In the genomic region with DNA sequence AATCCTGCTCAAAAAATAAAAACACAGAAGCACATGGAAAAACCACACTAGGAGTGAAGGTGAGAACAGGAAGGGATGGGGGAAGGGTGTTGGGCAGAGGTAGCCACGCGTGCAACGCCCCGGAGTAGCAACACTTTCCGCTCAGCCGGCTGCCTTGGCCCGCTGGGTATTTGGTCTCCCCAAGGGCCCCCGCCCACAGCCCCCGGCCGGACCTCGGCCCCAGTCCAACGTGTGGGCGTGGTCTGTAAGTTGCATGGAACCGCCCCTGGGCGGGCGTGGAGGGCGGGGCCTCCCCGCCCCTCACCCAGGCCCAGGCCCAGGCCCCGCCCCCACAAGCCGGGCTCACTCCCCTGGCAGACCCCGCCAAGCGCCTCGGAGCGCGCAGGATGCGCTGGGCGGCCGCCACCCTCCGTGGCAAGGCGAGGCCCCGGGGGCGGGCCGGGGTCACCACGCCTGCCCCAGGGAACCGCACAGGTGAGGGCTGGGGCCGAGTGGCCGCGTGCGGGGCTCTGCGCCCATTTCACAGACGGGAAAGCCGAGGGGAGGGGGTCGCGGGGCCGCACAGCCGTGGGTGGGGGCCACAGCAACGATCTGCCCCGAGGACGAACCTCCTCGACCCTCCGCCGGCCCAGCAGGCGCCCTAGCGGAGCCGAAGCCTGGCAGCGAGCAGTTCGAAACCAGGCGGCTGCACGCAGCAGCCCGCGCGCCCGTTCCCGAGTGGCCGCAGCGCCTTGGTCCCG, we compare ENCODE assay signal across 9 cellular contexts. TPM values are rescaled to one million over a fixed set of nuclear protein-coding genes. Genes with fewer than 3 reads are reported as not detected.
DNase-seq lines count a peak whose midpoint lies in the region; ATAC-seq, FAIRE-seq and TF ChIP-seq lines count a peak whose summit lies in the region.
"Had no signal": no experiment of that assay in that cellular context is flagged by ENCODE, and none has a peak within 500 bp of the region (broad histone marks: within the 10 kb centered on the region; RNA-seq: fewer than 3 reads in every experiment).

Gene SUSD3 (plus strand): TSS at position 345 of the 740 bp plus-strand sequence. CDS start 42 bp downstream, at position 387.

- H3K36me3 Mint-ChIP-seq in activated naive CD8-positive, alpha-beta T cell treated with anti-CD3 and anti-CD28 coated beads, Interleukin-2, amount 10 ng/mL, durations not matched to agents 7 days and 5 days, result peaks cover 4% of the 10 kb centered on the region

- FAIRE-seq in urothelium cell line (lab: Jason Lieb, UNC), result no peak

- no peak within 1 kb of the TSS for H3K27ac ChIP-seq in SK-N-SH (ENCODE audit: low read depth in 2 of 2, low read length in 1 of 2)
- H3K27ac ChIP-seq: 22Rv1 had no signal

- H3K9me3 ChIP-seq in SK-N-SH, result no peaks in the 10 kb centered on the region
- H3K9me3 ChIP-seq in iPS-18c (ENCODE audit: control insufficient read depth, insufficient read depth, low read length), result no peaks in the 10 kb centered on the region

- H3K9me3 Mint-ChIP-seq in activated naive CD8-positive, alpha-beta T cell treated with anti-CD3 and anti-CD28 coated beads, Interleukin-2, amount 10 ng/mL, durations not matched to agents 7 days and 5 days, result no peaks in the 10 kb centered on the region

- no peak for TF ChIP-seq EP300 in SK-N-SH (IDR thresholded peaks at IDR 0.05; ENCODE audit: borderline replicate concordance in 1 of 2, low read depth in 1 of 2, low read length in 1 of 2)

- no peak within 1 kb of the TSS for H3K4me2 ChIP-seq in SK-N-SH

- H3K9me2 ChIP-seq in SK-N-SH, result no peaks in the 10 kb centered on the region

- peak within 1 kb of the TSS; percentile 95 for H3K4me3 Mint-ChIP-seq in activated naive CD8-positive, alpha-beta T cell treated with anti-CD3 and anti-CD28 coated beads, Interleukin-2, amount 10 ng/mL, durations not matched to agents 7 days and 5 days

- peak; percentile 85 for DNase-seq in DMS 273 (lab: John Stamatoyannopoulos, UW; ENCODE audit: unreplicated experiment)
- DNase-seq in DMS 273 treated with DMSO at 0.1 percent for 48 hours (lab: John Stamatoyannopoulos, UW), result no peak
- DNase-seq in SK-N-SH, result peak; percentile 97
- DNase-seq in activated naive CD8-positive, alpha-beta T cell treated with anti-CD3 and anti-CD28 coated beads, Interleukin-2, amount 10 ng/mL, durations not matched to agents 7 days and 5 days, result peak; percentile 79
- peak; percentile 52 to 60 for DNase-seq in stimulated activated CD4-positive, alpha-beta T cell treated with anti-CD3 and anti-CD28 coated beads, Interleukin-1b, Interleukin-23, amount 100 ng/mL, for 4 hours (ENCODE audit: low read depth in 2 of 2)
- DNase-seq in urothelium cell line (ENCODE audit: low spot score), result no peak

- no peak within 1 kb of the TSS for H3K9ac ChIP-seq in SK-N-SH

- no peak for TF ChIP-seq CTCF in SK-N-SH (IDR thresholded peaks at IDR 0.05)

- no peaks in the 10 kb centered on the region for H3K79me2 ChIP-seq in SK-N-SH (ENCODE audit: insufficient read depth)

- peaks cover 0 to 6% of the 10 kb centered on the region in 2 experiments; a peak in 1 of 4 replicates for H3K4me1 ChIP-seq in SK-N-SH (ENCODE audit: control insufficient read depth in 1 of 2, insufficient read depth in 2 of 2, low read depth in 1 of 2, low read length in 1 of 2)

- no peaks in the 10 kb centered on the region for H3F3A ChIP-seq in SK-N-SH (replicated peaks; ENCODE audit: insufficient read depth)

- no peaks in the 10 kb centered on the region for H3K36me3 ChIP-seq in SK-N-SH (replicated peaks in 1 of 2; ENCODE audit: control insufficient read depth in 1 of 2, insufficient read depth in 2 of 2, low read length in 1 of 2)

- H2AFZ ChIP-seq in SK-N-SH (ENCODE audit: low read depth), result no peak within 1 kb of the TSS

- no peaks in the 10 kb centered on the region for H4K20me1 ChIP-seq in SK-N-SH (ENCODE audit: insufficient read depth)

- peaks cover 42% of the 10 kb centered on the region for H3K4me1 Mint-ChIP-seq in activated naive CD8-positive, alpha-beta T cell treated with anti-CD3 and anti-CD28 coated beads, Interleukin-2, amount 10 ng/mL, durations not matched to agents 7 days and 5 days

- peak; percentile 30 for ATAC-seq in HG02973 (IDR thresholded peaks at IDR 0.05; ENCODE audit: unreplicated experiment)
- ATAC-seq in activated naive CD8-positive, alpha-beta T cell treated with anti-CD3 and anti-CD28 coated beads, Interleukin-2, amount 10 ng/mL, durations not matched to agents 7 days and 5 days (ENCODE audit: low read depth), result peak; percentile 56

- POLR2A ChIA-PET in SK-N-SH (lab: Yijun Ruan, JAX), result no interaction called here
- POLR2A ChIA-PET in activated naive CD8-positive, alpha-beta T cell treated with anti-CD3 and anti-CD28 coated beads, Interleukin-2, amount 10 ng/mL, durations not matched to agents 7 days and 5 days (lab: Charles Lee), result interaction anchor here (0.8 to 3.2 kb wide), 9 partner anchors 7 to 96 kb away, joined by 3 to 39 read pairs (median 7); partner anchors contain the start of genes CARD19 and NINJ1

- no peaks in the 10 kb centered on the region for H3K27me3 ChIP-seq in SK-N-SH (ENCODE audit: insufficient read depth)

- peak within 1 kb of the TSS in 1 of 2 experiments; percentile 22; a peak in 2 of 4 replicates for H3K4me3 ChIP-seq in SK-N-SH (ENCODE audit: low read depth in 2 of 2, low read length in 1 of 2)
- H3K4me3 ChIP-seq in iPS-18c (ENCODE audit: insufficient read depth, low read depth, low read length), result peak within 1 kb of the TSS; percentile 44

- WGBS in SK-N-SH (ENCODE audit: low lambda C conversion rate), result 61% methylated on average over 7 of the region's 67 CpGs

- H3K27ac Mint-ChIP-seq in activated naive CD8-positive, alpha-beta T cell treated with anti-CD3 and anti-CD28 coated beads, Interleukin-2, amount 10 ng/mL, durations not matched to agents 7 days and 5 days, result peak within 1 kb of the TSS; percentile 93

- TF ChIP-seq RAD21 in SK-N-SH (IDR thresholded peaks at IDR 0.05; ENCODE audit: low read length), result no peak

- CTCF ChIA-PET in SK-N-SH (lab: Yijun Ruan, JAX), result interaction anchor here (2.7 kb wide), 1 partner anchor 55 kb away, joined by 7 read pairs; no protein-coding TSS in a partner anchor

- no peaks in the 10 kb centered on the region for H3K27me3 Mint-ChIP-seq in activated naive CD8-positive, alpha-beta T cell treated with anti-CD3 and anti-CD28 coated beads, Interleukin-2, amount 10 ng/mL, durations not matched to agents 7 days and 5 days

TF ChIP-seq in SK-N-SH, 30 proteins besides CTCF, POLR2A, EP300 and RAD21:
- TF ChIP-seq, protein P1, sequence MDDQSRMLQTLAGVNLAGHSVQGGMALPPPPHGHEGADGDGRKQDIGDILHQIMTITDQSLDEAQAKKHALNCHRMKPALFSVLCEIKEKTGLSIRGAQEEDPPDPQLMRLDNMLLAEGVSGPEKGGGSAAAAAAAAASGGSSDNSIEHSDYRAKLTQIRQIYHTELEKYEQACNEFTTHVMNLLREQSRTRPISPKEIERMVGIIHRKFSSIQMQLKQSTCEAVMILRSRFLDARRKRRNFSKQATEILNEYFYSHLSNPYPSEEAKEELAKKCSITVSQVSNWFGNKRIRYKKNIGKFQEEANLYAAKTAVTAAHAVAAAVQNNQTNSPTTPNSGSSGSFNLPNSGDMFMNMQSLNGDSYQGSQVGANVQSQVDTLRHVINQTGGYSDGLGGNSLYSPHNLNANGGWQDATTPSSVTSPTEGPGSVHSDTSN (IDR thresholded peaks at IDR 0.05), result no peak
- TF ChIP-seq, protein P2, sequence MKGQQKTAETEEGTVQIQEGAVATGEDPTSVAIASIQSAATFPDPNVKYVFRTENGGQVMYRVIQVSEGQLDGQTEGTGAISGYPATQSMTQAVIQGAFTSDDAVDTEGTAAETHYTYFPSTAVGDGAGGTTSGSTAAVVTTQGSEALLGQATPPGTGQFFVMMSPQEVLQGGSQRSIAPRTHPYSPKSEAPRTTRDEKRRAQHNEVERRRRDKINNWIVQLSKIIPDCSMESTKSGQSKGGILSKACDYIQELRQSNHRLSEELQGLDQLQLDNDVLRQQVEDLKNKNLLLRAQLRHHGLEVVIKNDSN (IDR thresholded peaks at IDR 0.05; ENCODE audit: borderline replicate concordance, low read depth), result no peak
- no peak for TF ChIP-seq SIN3A (IDR thresholded peaks at IDR 0.05; ENCODE audit: borderline replicate concordance, low read depth, low read length)
- TF ChIP-seq FOXJ3 (CRISPR knock-in tag; IDR thresholded peaks at IDR 0.05), result no peak
- no peak for TF ChIP-seq RCOR1 (IDR thresholded peaks at IDR 0.05; ENCODE audit: low read length)
- TF ChIP-seq MXI1 (IDR thresholded peaks at IDR 0.05; ENCODE audit: low read depth, low read length), result no peak
- no peak for TF ChIP-seq ELF1 (IDR thresholded peaks at IDR 0.05)
- no peak for TF ChIP-seq YY1 (IDR thresholded peaks at IDR 0.05; ENCODE audit: low read depth)
- no peak for TF ChIP-seq NRF1 (IDR thresholded peaks at IDR 0.05; ENCODE audit: low read depth, low read length)
- no peak for TF ChIP-seq TCF12 (IDR thresholded peaks at IDR 0.05)
- TF ChIP-seq FOXM1 (IDR thresholded peaks at IDR 0.05; ENCODE audit: low read depth), result no peak
- no peak for TF ChIP-seq JUND (IDR thresholded peaks at IDR 0.05)
- TF ChIP-seq NFIC (IDR thresholded peaks at IDR 0.05; ENCODE audit: borderline replicate concordance), result no peak
- TF ChIP-seq, protein P3, sequence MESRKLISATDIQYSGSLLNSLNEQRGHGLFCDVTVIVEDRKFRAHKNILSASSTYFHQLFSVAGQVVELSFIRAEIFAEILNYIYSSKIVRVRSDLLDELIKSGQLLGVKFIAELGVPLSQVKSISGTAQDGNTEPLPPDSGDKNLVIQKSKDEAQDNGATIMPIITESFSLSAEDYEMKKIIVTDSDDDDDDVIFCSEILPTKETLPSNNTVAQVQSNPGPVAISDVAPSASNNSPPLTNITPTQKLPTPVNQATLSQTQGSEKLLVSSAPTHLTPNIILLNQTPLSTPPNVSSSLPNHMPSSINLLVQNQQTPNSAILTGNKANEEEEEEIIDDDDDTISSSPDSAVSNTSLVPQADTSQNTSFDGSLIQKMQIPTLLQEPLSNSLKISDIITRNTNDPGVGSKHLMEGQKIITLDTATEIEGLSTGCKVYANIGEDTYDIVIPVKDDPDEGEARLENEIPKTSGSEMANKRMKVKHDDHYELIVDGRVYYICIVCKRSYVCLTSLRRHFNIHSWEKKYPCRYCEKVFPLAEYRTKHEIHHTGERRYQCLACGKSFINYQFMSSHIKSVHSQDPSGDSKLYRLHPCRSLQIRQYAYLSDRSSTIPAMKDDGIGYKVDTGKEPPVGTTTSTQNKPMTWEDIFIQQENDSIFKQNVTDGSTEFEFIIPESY (IDR thresholded peaks at IDR 0.05; ENCODE audit: borderline replicate concordance, low read depth), result no peak
- no peak for TF ChIP-seq MAX (IDR thresholded peaks at IDR 0.05; ENCODE audit: low read depth)

RNA-seq across cellular contexts. Expression of gene SUSD3, which starts in this region (rescaled TPM):
- 0.49 and 0.67 TPM in 2 replicates for polyA plus RNA-seq in SK-N-SH (2012; rRNA removed)
- 0.33 and 0.35 TPM in 2 replicates for polyA plus RNA-seq in SK-N-SH (2012; cell fraction: cytosol; rRNA removed)
- 0.09 and 0.13 TPM in 2 replicates for polyA plus RNA-seq in SK-N-SH (2012; cell fraction: nucleus; rRNA removed)
- 10 to 100 TPM; 68.0 to 70.4 TPM for total RNA-seq in activated naive CD8-positive, alpha-beta T cell treated with anti-CD3 and anti-CD28 coated beads, Interleukin-2, amount 10 ng/mL, durations not matched to agents 7 days and 5 days

Comparison
In these comparisons a context has a peak if more than half of its experiments do, and no peak if none do; other contexts are left out.
1. DNase-seq: peak in DMS 273 (single experiment), activated naive CD8-positive, alpha-beta T cell treated with anti-CD3 and anti-CD28 coated beads, Interleukin-2, amount 10 ng/mL, durations not matched to agents 7 days and 5 days (single experiment) and stimulated activated CD4-positive, alpha-beta T cell treated with anti-CD3 and anti-CD28 coated beads, Interleukin-1b, Interleukin-23, amount 100 ng/mL, for 4 hours (2 of 2); none in DMS 273 treated with DMSO at 0.1 percent for 48 hours (single experiment) and urothelium cell line (single experiment).
2. Peak in DNase-seq in SK-N-SH; RNA of the gene not detected or under 1 TPM.